Comparison of ENCODE assay signal across 1 cellular context in genomic region chr5:123423278-123424149, GRCh38.
TF ChIP-seq lines count a peak whose summit lies in the region.

TSS of gene CEP120 (minus strand) at chr5:123423403. CDS start at chr5:123422998, 405 bp downstream.

TF ChIP-seq in GM12878, 131 proteins besides CTCF, POLR2A, EP300 and RAD21 (continued from another document):
- no peak for TF ChIP-seq ZBTB11 (CRISPR knock-in tag; IDR thresholded peaks at IDR 0.05)
